Comparison of ENCODE assay signal across 1 cellular context in genomic region chr3:9828801-9829755, GRCh38.
TF ChIP-seq lines count a peak whose summit lies in the region.

No MANE protein-coding gene starts in this region.

TF ChIP-seq in K562, 482 proteins besides CTCF, POLR2A, EP300 and RAD21:
- peak; percentile 75 for TF ChIP-seq CHD4 (IDR thresholded peaks at IDR 0.05; ENCODE audit: insufficient read depth, insufficient replicate concordance, low read depth, low read length, poor library complexity, severe bottlenecking)
- TF ChIP-seq MAX (CRISPR knock-in tag; IDR thresholded peaks at IDR 0.05): peak; percentile 32; the same call in 1 of the 2 replicates
- TF ChIP-seq POLR2G (IDR thresholded peaks at IDR 0.05; ENCODE audit: low read depth, low read length): peak; percentile 66
- no peak for TF ChIP-seq HES1 (IDR thresholded peaks at IDR 0.05; ENCODE audit: low read depth)
- TF ChIP-seq ETV1 (tag; conservative IDR thresholded peaks at IDR 0.05; ENCODE audit: low read depth): 0 out of 2 replicates have a peak, but pooled peaks have one; percentile 25
- no peak for TF ChIP-seq ZSCAN32 (CRISPR knock-in tag; IDR thresholded peaks at IDR 0.05)
- peak; percentile 5; the same call in 1 of the 2 replicates for TF ChIP-seq POLR2AphosphoS5 (IDR thresholded peaks at IDR 0.05; ENCODE audit: control insufficient read depth, insufficient read depth, low read depth, low read length)
- TF ChIP-seq CBX3 (IDR thresholded peaks at IDR 0.05; ENCODE audit: borderline replicate concordance in 1 of 2, low read length in 2 of 2): 0 out of 3 replicates have a peak, but pooled peaks of 1 of the 2 experiments have one; percentile 16
- no peak for TF ChIP-seq HMGXB4 (CRISPR knock-in tag; IDR thresholded peaks at IDR 0.05)
- peak; percentile 81 for TF ChIP-seq BCOR (IDR thresholded peaks at IDR 0.05)
- no peak for TF ChIP-seq SNIP1 (IDR thresholded peaks at IDR 0.05; ENCODE audit: low read depth)
- no peak for TF ChIP-seq ZNF217 (CRISPR knock-in tag; IDR thresholded peaks at IDR 0.05)
- peak; percentile 36 for TF ChIP-seq WHSC1 (IDR thresholded peaks at IDR 0.05; ENCODE audit: low read length)
- peak; percentile 97 for TF ChIP-seq ESRRA (IDR thresholded peaks at IDR 0.05; ENCODE audit: borderline replicate concordance, low read depth)
- TF ChIP-seq CBFB (CRISPR knock-in tag; IDR thresholded peaks at IDR 0.05): 0 out of 2 replicates have a peak, but pooled peaks have one; percentile 34
- peak; percentile 44; the same call in 1 of the 2 replicates for TF ChIP-seq HDAC2 (IDR thresholded peaks at IDR 0.05)
- no peak for TF ChIP-seq NR4A1 (CRISPR knock-in tag; IDR thresholded peaks at IDR 0.05)
- no peak for TF ChIP-seq NR4A1 (tag; IDR thresholded peaks at IDR 0.05)
- peak; percentile 79 for TF ChIP-seq ADNP (tag; IDR thresholded peaks at IDR 0.05)
- TF ChIP-seq CBX1 (IDR thresholded peaks at IDR 0.05; ENCODE audit: low read depth): 0 out of 2 replicates have a peak, but pooled peaks have one; percentile 38
- TF ChIP-seq KDM1A (IDR thresholded peaks at IDR 0.05): peak; percentile 18 to 57; a peak in 1 of 4 replicates
- TF ChIP-seq RBFOX2 (IDR thresholded peaks at IDR 0.05; ENCODE audit: low read depth, low read length): 0 out of 2 replicates have a peak, but pooled peaks have one; percentile 20
- TF ChIP-seq RBM25 (IDR thresholded peaks at IDR 0.05; ENCODE audit: low read depth, low read length, severe bottlenecking): peak; percentile 76
- TF ChIP-seq RCOR1 (IDR thresholded peaks at IDR 0.05; ENCODE audit: borderline replicate concordance in 1 of 2, low read depth in 2 of 2, low read length in 2 of 2): peak in 1 of 2 experiments; percentile 45; a peak in 1 of 4 replicates
TF ChIP-seq in K562: peak in this region for 17.
